Comparison of ENCODE assay signal across 21 cellular contexts in the genomic region with DNA sequence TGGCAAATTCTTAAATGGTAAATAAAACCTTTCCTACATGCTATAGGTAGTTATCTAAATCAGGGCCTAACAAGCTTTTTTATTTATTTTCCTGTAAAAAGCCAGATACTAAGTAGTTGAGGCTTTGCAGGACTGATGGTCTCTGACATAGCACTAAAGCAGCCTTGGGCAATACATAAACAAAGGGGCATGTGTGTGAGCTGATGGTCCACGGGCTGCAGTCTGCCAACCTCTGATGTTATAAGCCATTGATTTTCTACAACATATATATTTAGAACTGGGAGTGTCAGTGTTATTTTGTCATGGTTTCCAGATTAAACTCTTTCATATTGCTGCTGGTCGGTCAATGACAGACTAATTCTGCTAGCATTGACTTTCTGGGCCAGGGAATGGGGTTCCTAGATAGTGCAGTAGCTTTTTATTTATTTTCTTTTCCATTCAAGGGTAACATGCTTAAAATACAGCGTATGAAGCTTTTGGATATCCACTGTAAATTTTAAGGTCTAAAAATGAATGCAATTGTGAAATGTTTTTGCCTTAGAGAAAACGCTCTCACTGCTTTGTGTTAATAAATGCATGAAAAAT.
A peak's percentile ranks its signal among the peaks of the same experiment; 100 is the strongest.
DNase-seq lines count a peak whose midpoint lies in the region; ATAC-seq and TF ChIP-seq lines count a peak whose summit lies in the region.
"Had no signal": no experiment of that assay in that cellular context is flagged by ENCODE, and none has a peak within 500 bp of the region (broad histone marks: within the 10 kb centered on the region; RNA-seq: fewer than 3 reads in every experiment).

No MANE protein-coding gene starts in this region.

- intact Hi-C loops in Calu3 (cut with micrococcal nuclease; ENCODE audit: unreplicated experiment), result loop anchor here (1.0 to 5.0 kb wide), 4 partner anchors 38 to 296 kb away; no protein-coding TSS in a partner anchor
- intact Hi-C loops in natural killer cell (cut with micrococcal nuclease), result no loop called here
- intact Hi-C loops in heart right ventricle (cut with DNase I), result loop anchor here in 1 of 10 donors (5.0 kb wide), 1 partner anchor 36 kb away; no protein-coding TSS in a partner anchor
- intact Hi-C loops in esophagus muscularis mucosa (cut with DNase I), result loop anchor here (2.0 to 5.0 kb wide), 2 partner anchors 55 to 131 kb away; no protein-coding TSS in a partner anchor

- H3K4me3 ChIP-seq in heart right ventricle (no peak overlapping the region), esophagus muscularis mucosa (no peak overlapping the region)
- H3K4me3 ChIP-seq: GM12878 had no signal

- in situ Hi-C loops in SK-MEL-5 (cut with HindIII; ENCODE audit: low pct_unique_long_range_greater_than_20kb, low sequenced_read_pairs), result no loop called here

- H3K4me1 ChIP-seq in heart right ventricle (peaks cover 0 to 7% (median 0%) of the 10 kb centered on the region in 9 donors), esophagus muscularis mucosa (peaks cover 0 to 44% (median 33%) of the 10 kb centered on the region in 4 donors)

- WGBS in heart right ventricle, 2 donors, result 92 to 93% methylated on average over 4 of the region's 4 CpGs
- 73% methylated on average over 4 of the region's 4 CpGs for WGBS in esophagus muscularis mucosa

- H3K4me1 Mint-ChIP-seq in Calu3 (ENCODE audit: low read depth, unreplicated experiment), result peaks cover 72% of the 10 kb centered on the region
- H3K4me1 Mint-ChIP-seq in osteocyte (ENCODE audit: unreplicated experiment), result peaks cover 57% of the 10 kb centered on the region
- H3K4me1 Mint-ChIP-seq in natural killer cell, result no peaks in the 10 kb centered on the region
- H3K4me1 Mint-ChIP-seq: CD14-positive monocyte had no signal

- no peak for TF ChIP-seq EP300 in esophagus muscularis mucosa (IDR thresholded peaks at IDR 0.05)

- H3K9me3 Mint-ChIP-seq in Calu3 (ENCODE audit: low read depth, unreplicated experiment), result no peaks in the 10 kb centered on the region
- no peaks in the 10 kb centered on the region for H3K9me3 Mint-ChIP-seq in osteocyte (ENCODE audit: unreplicated experiment)
- no peaks in the 10 kb centered on the region for H3K9me3 Mint-ChIP-seq in natural killer cell
- H3K9me3 Mint-ChIP-seq: CD14-positive monocyte had no signal

- DNase-seq in Calu3, result no peak
- DNase-seq in SK-MEL-5 (ENCODE audit: low read depth, low spot score), result peak; percentile 80
- peak; percentile 13 for DNase-seq in fibroblast of gingiva (ENCODE audit: low read depth)
- DNase-seq in osteocyte (ENCODE audit: extremely low spot score, unreplicated experiment), result no peak
- no peak for DNase-seq in natural killer cell
- DNase-seq in heart right ventricle, result no peak
- DNase-seq in esophagus muscularis mucosa (ENCODE audit: extremely low spot score), result no peak
- DNase-seq: DMS79; H9; KG1; NCI-H1092; NCI-H1694; NCI-H2107; NCI-H226; NCI-H526 treated with DMSO at 0.1 percent for 48 hours; NK-92 treated with Interleukin-12 subunit alpha and Interleukin-12 subunit beta, amount 100 ng/mL, for 24 hours; Right ventricle myocardium superior had no signal

- TF ChIP-seq POLR2A in esophagus muscularis mucosa (IDR thresholded peaks at IDR 0.05; ENCODE audit: low read depth), result no peak

- no peaks in the 10 kb centered on the region for H3K9me3 ChIP-seq in heart right ventricle
- H3K9me3 ChIP-seq in esophagus muscularis mucosa, result no peaks in the 10 kb centered on the region

- peak overlapping the region; percentile 63 for H3K27ac Mint-ChIP-seq in Calu3 (ENCODE audit: unreplicated experiment)
- H3K27ac Mint-ChIP-seq in osteocyte (ENCODE audit: unreplicated experiment), result peak overlapping the region; percentile 86
- no peak overlapping the region for H3K27ac Mint-ChIP-seq in natural killer cell
- H3K27ac Mint-ChIP-seq: CD14-positive monocyte, H9 had no signal

- H3K36me3 Mint-ChIP-seq in Calu3 (ENCODE audit: insufficient read depth, unreplicated experiment) (peaks cover 29% of the 10 kb centered on the region), osteocyte (ENCODE audit: unreplicated experiment) (no peaks in the 10 kb centered on the region), natural killer cell (no peaks in the 10 kb centered on the region)
- H3K36me3 Mint-ChIP-seq: CD14-positive monocyte had no signal

- no peaks in the 10 kb centered on the region for H3K36me3 ChIP-seq in heart right ventricle
- H3K36me3 ChIP-seq in esophagus muscularis mucosa, result no peaks in the 10 kb centered on the region

- no peak overlapping the region for H3K27ac ChIP-seq in heart right ventricle
- no peak overlapping the region for H3K27ac ChIP-seq in esophagus muscularis mucosa (replicated peaks in 1 of 4)
- H3K27ac ChIP-seq: HL-60 had no signal

- no peak for TF ChIP-seq CTCF in Calu3 (IDR thresholded peaks at IDR 0.05; ENCODE audit: unreplicated experiment)
- TF ChIP-seq CTCF in osteocyte (IDR thresholded peaks at IDR 0.05), result no peak
- no peak for TF ChIP-seq CTCF in natural killer cell (IDR thresholded peaks at IDR 0.05)
- TF ChIP-seq CTCF in heart right ventricle (IDR thresholded peaks at IDR 0.05), result no peak
- TF ChIP-seq CTCF in esophagus muscularis mucosa (IDR thresholded peaks at IDR 0.05), result no peak

- CTCF ChIA-PET in Calu3 (lab: Charles Lee), result interaction anchor here (0.9 to 2.5 kb wide), 4 partner anchors 17 to 49 kb away, joined by 3 to 6 read pairs (median 4); no protein-coding TSS in a partner anchor

- no peaks in the 10 kb centered on the region for H3K27me3 ChIP-seq in heart right ventricle
- no peaks in the 10 kb centered on the region for H3K27me3 ChIP-seq in esophagus muscularis mucosa

- H3K4me3 Mint-ChIP-seq in Calu3 (ENCODE audit: low read depth, unreplicated experiment) (peak overlapping the region; percentile 62), osteocyte (ENCODE audit: unreplicated experiment) (no peak overlapping the region), natural killer cell (no peak overlapping the region)
- H3K4me3 Mint-ChIP-seq: CD14-positive monocyte, H9 had no signal

- BruUV-seq in Calu3 (replicated peaks; lab: Mats Ljungman, UMichigan), result no TSS peak

- no peaks in the 10 kb centered on the region for H3K27me3 Mint-ChIP-seq in Calu3 (ENCODE audit: unreplicated experiment)
- no peaks in the 10 kb centered on the region for H3K27me3 Mint-ChIP-seq in osteocyte (ENCODE audit: unreplicated experiment)
- peaks cover 5 to 8% of the 10 kb centered on the region in 2 donors for H3K27me3 Mint-ChIP-seq in natural killer cell (ENCODE audit: low read depth in 2 of 2)

- ATAC-seq in natural killer cell, result no peak
- no peak for ATAC-seq in HG02938 (IDR thresholded peaks at IDR 0.05; ENCODE audit: unreplicated experiment)
- no peak for ATAC-seq in heart right ventricle
- ATAC-seq: GM12878 had no signal

Comparison
In these comparisons a context has a peak if more than half of its experiments do, and no peak if none do; other contexts are left out.
1. DNase-seq: peak in SK-MEL-5 (single experiment) and fibroblast of gingiva (single experiment); none in Calu3 (single experiment), osteocyte (single experiment), natural killer cell (single experiment), heart right ventricle (0 of 2) and esophagus muscularis mucosa (single experiment).
2. H3K27ac Mint-ChIP-seq: peak in Calu3 (single experiment) and osteocyte (single experiment); none in natural killer cell (0 of 2).